8 cellular contexts compared by ENCODE assay signal in genomic region chr1:169105087-169105433, GRCh38. TPM values are rescaled to one million over a fixed set of nuclear protein-coding genes. Genes with fewer than 3 reads are reported as not detected.
DNase-seq lines count a peak whose midpoint lies in the region; ATAC-seq and TF ChIP-seq lines count a peak whose summit lies in the region.

No MANE protein-coding gene starts in this region.

- no peaks in the 10 kb centered on the region for H3K27me3 Mint-ChIP-seq in endodermal cell (ENCODE audit: insufficient read depth)

- WGBS in endodermal cell (ENCODE audit: insufficient coverage in 1 of 2, insufficient read length in 1 of 2), 2 experiments = 85 to 93% methylated on average over 5 to 6 of the region's 6 CpGs

- ATAC-seq in sciatic nerve = no peak

- H3K79me2 ChIP-seq in DOHH2 (ENCODE audit: control insufficient read depth, low read length) = no peaks in the 10 kb centered on the region
- peaks cover 5% of the 10 kb centered on the region for H3K79me2 ChIP-seq in OCI-LY1 (ENCODE audit: insufficient read depth, low read length)
- peaks cover 29% of the 10 kb centered on the region for H3K79me2 ChIP-seq in parathyroid adenoma

- H3K9ac ChIP-seq in OCI-LY1 (ENCODE audit: low read length) (no peak overlapping the region; the same call in 1 of the 2 replicates), endodermal cell (ENCODE audit: extremely low read depth, low read length, poor library complexity, severe bottlenecking) (peak overlapping the region; percentile 19), parathyroid adenoma (no peak overlapping the region)

- H3K9me2 ChIP-seq in DOHH2 (replicated peaks; ENCODE audit: control insufficient read depth, low read length) (no peaks in the 10 kb centered on the region), OCI-LY1 (ENCODE audit: low read depth, low read length) (no peaks in the 10 kb centered on the region)

- DNase-seq in endodermal cell (no peak), iPS-NIHi7 (ENCODE audit: extremely low spot score) (no peak), DMS153 treated with DMSO at 0.1 percent for 48 hours (lab: John Stamatoyannopoulos, UW; ENCODE audit: unreplicated experiment) (no peak), sciatic nerve (ENCODE audit: low spot score) (no peak)
- DNase-seq in activated CD4-positive, alpha-beta T cell treated with anti-CD3 and anti-CD28 coated beads for 48 hours = no peak

- H2AFZ ChIP-seq in OCI-LY1 (ENCODE audit: low read length) (no peak overlapping the region), parathyroid adenoma (no peak overlapping the region)

- H4K20me1 ChIP-seq in DOHH2 (ENCODE audit: control insufficient read depth, insufficient read depth, low read depth, low read length) (no peaks in the 10 kb centered on the region), OCI-LY1 (ENCODE audit: insufficient read depth, low read length) (no peaks in the 10 kb centered on the region)

- intact Hi-C loops in sciatic nerve (cut with DNase I) = no loop called here

- no peak overlapping the region for H3K27ac ChIP-seq in DOHH2 (ENCODE audit: low read depth, low read length)
- no peak overlapping the region for H3K27ac ChIP-seq in OCI-LY1 (ENCODE audit: low read depth, low read length, poor library complexity, severe bottlenecking)
- peak overlapping the region; percentile 96 for H3K27ac ChIP-seq in endodermal cell (ENCODE audit: low read depth, low read length)
- H3K27ac ChIP-seq in parathyroid adenoma = peak overlapping the region; percentile 96

- H3K4me1 ChIP-seq in DOHH2 (ENCODE audit: control insufficient read depth, low read length) (peaks cover 18% of the 10 kb centered on the region), OCI-LY1 (ENCODE audit: insufficient read depth, low read length, severe bottlenecking) (peaks cover 37% of the 10 kb centered on the region), endodermal cell (ENCODE audit: control insufficient read depth, insufficient read depth, low read length) (peaks cover 8% of the 10 kb centered on the region), parathyroid adenoma (peaks cover 30% of the 10 kb centered on the region)

- H3K36me3 Mint-ChIP-seq in endodermal cell (ENCODE audit: low read depth) = no peaks in the 10 kb centered on the region

- H3K4me3 ChIP-seq in DOHH2 (ENCODE audit: low read length) = peak overlapping the region; percentile 77
- H3K4me3 ChIP-seq in OCI-LY1 (ENCODE audit: low read depth, low read length, poor library complexity, severe bottlenecking) = peak overlapping the region; percentile 90
- peak overlapping the region; percentile 75 for H3K4me3 ChIP-seq in endodermal cell (ENCODE audit: low read length)
- peak overlapping the region; percentile 100 for H3K4me3 ChIP-seq in parathyroid adenoma (ENCODE audit: low read depth, low read length)

- H3K9me3 ChIP-seq in DOHH2 (ENCODE audit: control insufficient read depth, insufficient read depth, low read length) = no peaks in the 10 kb centered on the region
- H3K9me3 ChIP-seq in OCI-LY1 (ENCODE audit: low read length) = no peaks in the 10 kb centered on the region
- no peaks in the 10 kb centered on the region for H3K9me3 ChIP-seq in endodermal cell (ENCODE audit: control insufficient read depth, low read length)
- no peaks in the 10 kb centered on the region for H3K9me3 ChIP-seq in parathyroid adenoma (ENCODE audit: control insufficient read depth, low read length)

- no peak for TF ChIP-seq CTCF in DOHH2 (IDR thresholded peaks at IDR 0.05; ENCODE audit: low read depth, low read length, poor library complexity, severe bottlenecking)
- no peak for TF ChIP-seq CTCF in OCI-LY1 (IDR thresholded peaks at IDR 0.05; ENCODE audit: low read length)
- TF ChIP-seq CTCF in endodermal cell (conservative IDR thresholded peaks at IDR 0.05) = no peak
- TF ChIP-seq CTCF in parathyroid adenoma (IDR thresholded peaks at IDR 0.05) = no peak

- H3K27ac Mint-ChIP-seq in endodermal cell = no peak overlapping the region

- H3K27me3 ChIP-seq in DOHH2 (ENCODE audit: control insufficient read depth, low read length) (peaks cover 71% of the 10 kb centered on the region), OCI-LY1 (ENCODE audit: insufficient read depth, low read length) (no peaks in the 10 kb centered on the region), endodermal cell (ENCODE audit: control insufficient read depth, insufficient read depth, low read length, poor library complexity, severe bottlenecking) (peaks cover 20% of the 10 kb centered on the region), parathyroid adenoma (ENCODE audit: control insufficient read depth, insufficient read depth, low read length) (no peaks in the 10 kb centered on the region)

- H3K4me2 ChIP-seq in DOHH2 (ENCODE audit: low read length) (peak overlapping the region; percentile 82; the same call in 1 of the 2 replicates), OCI-LY1 (ENCODE audit: low read length) (peak overlapping the region; percentile 87), parathyroid adenoma (ENCODE audit: low read length) (peak overlapping the region; percentile 66)

- no peaks in the 10 kb centered on the region for H3K9me3 Mint-ChIP-seq in endodermal cell

- H3F3A ChIP-seq in DOHH2 (ENCODE audit: control insufficient read depth, insufficient read depth) (no peaks in the 10 kb centered on the region), OCI-LY1 (ENCODE audit: insufficient read depth, low read length) (no peaks in the 10 kb centered on the region)

- H3K4me1 Mint-ChIP-seq in endodermal cell = peaks cover 48% of the 10 kb centered on the region

- H3K4me3 Mint-ChIP-seq in endodermal cell = peak overlapping the region; percentile 76

- no peaks in the 10 kb centered on the region for H3K36me3 ChIP-seq in DOHH2 (ENCODE audit: control insufficient read depth, low read length)
- no peaks in the 10 kb centered on the region for H3K36me3 ChIP-seq in OCI-LY1 (ENCODE audit: insufficient read depth, low read length)
- no peaks in the 10 kb centered on the region for H3K36me3 ChIP-seq in endodermal cell (ENCODE audit: control insufficient read depth, insufficient read depth, low read length)
- no peaks in the 10 kb centered on the region for H3K36me3 ChIP-seq in parathyroid adenoma (ENCODE audit: control insufficient read depth, insufficient read depth, low read length)

RNA-seq across cellular contexts. Expression of gene ATP1B1, which starts 1.4 kb away (rescaled TPM):
- total RNA-seq in endodermal cell (10 to 100 TPM; 49.9 to 56.3 TPM), sciatic nerve (10.1 TPM)
- 68.1 TPM for polyA plus RNA-seq in endodermal cell (2013, experiment 1 of 2)
- 67.6 TPM for polyA plus RNA-seq in endodermal cell (2013, experiment 2 of 2)

Comparison
In these comparisons a context has a peak if more than half of its experiments do, and no peak if none do; other contexts are left out.
1. H3K27ac ChIP-seq: peak in endodermal cell (single experiment) and parathyroid adenoma (single experiment); none in DOHH2 (single experiment) and OCI-LY1 (single experiment).
2. Peak in every context shown above with its lines, with median percentiles within 50 percentile points of each other: H3K4me2 ChIP-seq and H3K4me3 ChIP-seq.